Comparison of ENCODE assay signal across 1 cellular context in the genomic region with DNA sequence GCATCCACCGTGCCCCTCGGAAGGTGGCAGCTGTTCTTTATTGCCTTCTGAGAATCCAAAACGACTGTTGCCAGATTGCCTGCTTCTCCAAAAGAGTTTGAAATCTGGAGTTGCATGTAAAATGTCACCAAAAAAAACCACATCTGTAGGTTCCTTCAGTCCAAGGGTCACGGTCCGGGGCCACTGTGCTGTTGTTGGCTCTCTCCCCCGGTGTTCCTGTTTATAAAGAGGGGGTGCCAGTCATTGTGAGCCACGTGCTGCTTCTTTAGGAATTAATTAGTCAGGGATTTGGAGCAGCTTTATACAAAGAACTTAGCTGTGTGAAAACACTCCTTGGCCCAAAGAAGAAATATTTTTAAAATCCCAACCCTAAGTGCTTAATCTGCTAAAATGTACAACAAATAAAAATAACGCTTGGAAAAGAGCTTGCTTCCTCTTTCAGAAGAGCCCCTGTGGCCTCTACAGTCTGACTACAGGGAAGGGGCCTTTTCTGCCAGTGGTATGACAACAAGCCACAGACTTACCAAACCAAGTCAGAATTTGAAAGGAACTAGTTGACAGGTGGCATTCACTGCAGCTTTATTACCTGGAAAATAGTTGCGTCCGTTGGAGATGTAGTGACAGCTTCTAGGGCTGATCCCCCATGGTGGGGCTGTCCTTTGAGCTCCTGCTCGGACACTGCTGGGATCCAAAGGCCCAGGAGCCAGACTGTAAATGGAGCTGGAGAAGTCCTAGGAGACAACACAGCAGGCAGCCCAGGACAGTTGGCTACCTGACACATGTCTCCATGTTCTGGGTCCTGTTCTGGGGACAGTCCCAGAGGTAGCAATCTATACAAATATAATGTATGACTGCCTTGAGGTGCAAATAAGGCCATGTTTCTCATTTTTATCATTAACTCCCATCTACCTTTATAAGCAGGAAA.
TF ChIP-seq lines count a peak whose summit lies in the region.

No MANE protein-coding gene starts in this region.

TF ChIP-seq in HepG2, 621 proteins besides CTCF, POLR2A, EP300 and RAD21 (continued from another document):
- TF ChIP-seq, protein P1, sequence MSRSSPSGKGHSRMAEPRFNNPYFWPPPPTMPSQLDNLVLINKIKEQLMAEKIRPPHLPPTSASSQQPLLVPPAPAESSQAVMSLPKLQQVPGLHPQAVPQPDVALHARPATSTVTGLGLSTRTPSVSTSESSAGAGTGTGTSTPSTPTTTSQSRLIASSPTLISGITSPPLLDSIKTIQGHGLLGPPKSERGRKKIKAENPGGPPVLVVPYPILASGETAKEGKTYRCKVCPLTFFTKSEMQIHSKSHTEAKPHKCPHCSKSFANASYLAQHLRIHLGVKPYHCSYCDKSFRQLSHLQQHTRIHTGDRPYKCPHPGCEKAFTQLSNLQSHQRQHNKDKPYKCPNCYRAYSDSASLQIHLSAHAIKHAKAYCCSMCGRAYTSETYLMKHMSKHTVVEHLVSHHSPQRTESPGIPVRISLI (CRISPR knock-in tag; IDR thresholded peaks at IDR 0.05; ENCODE audit: borderline replicate concordance): peak; percentile 40; the same call in 1 of the 2 replicates
- TF ChIP-seq NFRKB (IDR thresholded peaks at IDR 0.05) (no peak), ZBTB7B (CRISPR knock-in tag; IDR thresholded peaks at IDR 0.05) (0 out of 2 replicates have a peak, but pooled peaks have one; percentile 25), SUZ12 (IDR thresholded peaks at IDR 0.05; ENCODE audit: low read depth, low read length) (no peak), ZNF335 (CRISPR knock-in tag; IDR thresholded peaks at IDR 0.05) (no peak), XBP1 (CRISPR knock-in tag; IDR thresholded peaks at IDR 0.05) (no peak), GATAD2A (CRISPR knock-in tag; IDR thresholded peaks at IDR 0.05) (peak; percentile 33; the same call in 1 of the 2 replicates)
- TF ChIP-seq, protein P2, sequence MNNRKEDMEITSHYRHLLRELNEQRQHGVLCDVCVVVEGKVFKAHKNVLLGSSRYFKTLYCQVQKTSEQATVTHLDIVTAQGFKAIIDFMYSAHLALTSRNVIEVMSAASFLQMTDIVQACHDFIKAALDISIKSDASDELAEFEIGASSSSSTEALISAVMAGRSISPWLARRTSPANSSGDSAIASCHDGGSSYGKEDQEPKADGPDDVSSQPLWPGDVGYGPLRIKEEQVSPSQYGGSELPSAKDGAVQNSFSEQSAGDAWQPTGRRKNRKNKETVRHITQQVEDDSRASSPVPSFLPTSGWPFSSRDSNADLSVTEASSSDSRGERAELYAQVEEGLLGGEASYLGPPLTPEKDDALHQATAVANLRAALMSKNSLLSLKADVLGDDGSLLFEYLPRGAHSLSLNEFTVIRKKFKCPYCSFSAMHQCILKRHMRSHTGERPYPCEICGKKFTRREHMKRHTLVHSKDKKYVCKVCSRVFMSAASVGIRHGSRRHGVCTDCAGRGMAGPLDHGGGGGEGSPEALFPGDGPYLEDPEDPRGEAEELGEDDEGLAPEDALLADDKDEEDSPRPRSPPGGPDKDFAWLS (CRISPR knock-in tag; IDR thresholded peaks at IDR 0.05; ENCODE audit: borderline replicate concordance): no peak
- TF ChIP-seq, protein P3, sequence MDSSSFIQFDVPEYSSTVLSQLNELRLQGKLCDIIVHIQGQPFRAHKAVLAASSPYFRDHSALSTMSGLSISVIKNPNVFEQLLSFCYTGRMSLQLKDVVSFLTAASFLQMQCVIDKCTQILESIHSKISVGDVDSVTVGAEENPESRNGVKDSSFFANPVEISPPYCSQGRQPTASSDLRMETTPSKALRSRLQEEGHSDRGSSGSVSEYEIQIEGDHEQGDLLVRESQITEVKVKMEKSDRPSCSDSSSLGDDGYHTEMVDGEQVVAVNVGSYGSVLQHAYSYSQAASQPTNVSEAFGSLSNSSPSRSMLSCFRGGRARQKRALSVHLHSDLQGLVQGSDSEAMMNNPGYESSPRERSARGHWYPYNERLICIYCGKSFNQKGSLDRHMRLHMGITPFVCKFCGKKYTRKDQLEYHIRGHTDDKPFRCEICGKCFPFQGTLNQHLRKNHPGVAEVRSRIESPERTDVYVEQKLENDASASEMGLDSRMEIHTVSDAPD (CRISPR knock-in tag; IDR thresholded peaks at IDR 0.05): 0 out of 2 replicates have a peak, but pooled peaks have one; percentile 71
- TF ChIP-seq, protein P4, sequence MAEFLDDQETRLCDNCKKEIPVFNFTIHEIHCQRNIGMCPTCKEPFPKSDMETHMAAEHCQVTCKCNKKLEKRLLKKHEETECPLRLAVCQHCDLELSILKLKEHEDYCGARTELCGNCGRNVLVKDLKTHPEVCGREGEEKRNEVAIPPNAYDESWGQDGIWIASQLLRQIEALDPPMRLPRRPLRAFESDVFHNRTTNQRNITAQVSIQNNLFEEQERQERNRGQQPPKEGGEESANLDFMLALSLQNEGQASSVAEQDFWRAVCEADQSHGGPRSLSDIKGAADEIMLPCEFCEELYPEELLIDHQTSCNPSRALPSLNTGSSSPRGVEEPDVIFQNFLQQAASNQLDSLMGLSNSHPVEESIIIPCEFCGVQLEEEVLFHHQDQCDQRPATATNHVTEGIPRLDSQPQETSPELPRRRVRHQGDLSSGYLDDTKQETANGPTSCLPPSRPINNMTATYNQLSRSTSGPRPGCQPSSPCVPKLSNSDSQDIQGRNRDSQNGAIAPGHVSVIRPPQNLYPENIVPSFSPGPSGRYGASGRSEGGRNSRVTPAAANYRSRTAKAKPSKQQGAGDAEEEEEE (CRISPR knock-in tag; IDR thresholded peaks at IDR 0.05; ENCODE audit: borderline replicate concordance): no peak
- TF ChIP-seq, protein P5, sequence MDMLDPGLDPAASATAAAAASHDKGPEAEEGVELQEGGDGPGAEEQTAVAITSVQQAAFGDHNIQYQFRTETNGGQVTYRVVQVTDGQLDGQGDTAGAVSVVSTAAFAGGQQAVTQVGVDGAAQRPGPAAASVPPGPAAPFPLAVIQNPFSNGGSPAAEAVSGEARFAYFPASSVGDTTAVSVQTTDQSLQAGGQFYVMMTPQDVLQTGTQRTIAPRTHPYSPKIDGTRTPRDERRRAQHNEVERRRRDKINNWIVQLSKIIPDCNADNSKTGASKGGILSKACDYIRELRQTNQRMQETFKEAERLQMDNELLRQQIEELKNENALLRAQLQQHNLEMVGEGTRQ (IDR thresholded peaks at IDR 0.05; ENCODE audit: low read depth, low read length): no peak
- TF ChIP-seq, protein P5 (CRISPR knock-in tag; IDR thresholded peaks at IDR 0.05; ENCODE audit: borderline replicate concordance): peak; percentile 29; the same call in 1 of the 2 replicates
- TF ChIP-seq, protein P6, sequence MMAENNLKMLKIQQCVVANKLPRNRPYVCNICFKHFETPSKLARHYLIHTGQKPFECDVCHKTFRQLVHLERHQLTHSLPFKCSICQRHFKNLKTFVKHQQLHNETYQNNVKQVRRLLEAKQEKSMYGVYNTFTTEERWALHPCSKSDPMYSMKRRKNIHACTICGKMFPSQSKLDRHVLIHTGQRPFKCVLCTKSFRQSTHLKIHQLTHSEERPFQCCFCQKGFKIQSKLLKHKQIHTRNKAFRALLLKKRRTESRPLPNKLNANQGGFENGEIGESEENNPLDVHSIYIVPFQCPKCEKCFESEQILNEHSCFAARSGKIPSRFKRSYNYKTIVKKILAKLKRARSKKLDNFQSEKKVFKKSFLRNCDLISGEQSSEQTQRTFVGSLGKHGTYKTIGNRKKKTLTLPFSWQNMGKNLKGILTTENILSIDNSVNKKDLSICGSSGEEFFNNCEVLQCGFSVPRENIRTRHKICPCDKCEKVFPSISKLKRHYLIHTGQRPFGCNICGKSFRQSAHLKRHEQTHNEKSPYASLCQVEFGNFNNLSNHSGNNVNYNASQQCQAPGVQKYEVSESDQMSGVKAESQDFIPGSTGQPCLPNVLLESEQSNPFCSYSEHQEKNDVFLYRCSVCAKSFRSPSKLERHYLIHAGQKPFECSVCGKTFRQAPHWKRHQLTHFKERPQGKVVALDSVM (CRISPR knock-in tag; IDR thresholded peaks at IDR 0.05): no peak
TF ChIP-seq in HepG2: peak in this region for 22.
